9 cellular contexts compared by ENCODE assay signal in the genomic region with DNA sequence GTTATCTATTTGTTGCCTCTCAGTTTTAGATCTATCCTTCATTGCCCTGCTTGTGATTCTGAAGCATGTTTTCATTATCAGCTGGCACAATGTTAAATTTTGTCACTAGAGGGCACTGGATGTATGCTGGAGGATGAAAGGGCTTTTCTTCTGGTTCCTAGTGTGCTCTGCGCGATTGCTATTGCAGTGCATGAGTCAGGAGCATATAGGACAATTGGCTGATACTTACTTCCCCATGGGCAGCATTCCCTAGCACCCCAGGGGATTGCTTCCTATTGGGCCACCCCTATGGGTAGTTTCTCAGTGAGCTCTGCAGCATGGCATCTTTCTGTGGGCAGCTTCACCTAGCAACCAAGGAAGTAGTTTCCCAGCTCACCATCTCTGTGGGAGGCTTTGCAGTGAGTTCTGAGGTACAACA.
DNase-seq lines count a peak whose midpoint lies in the region; ATAC-seq, FAIRE-seq and TF ChIP-seq lines count a peak whose summit lies in the region.
"Had no signal": no experiment of that assay in that cellular context is flagged by ENCODE, and none has a peak within 500 bp of the region (broad histone marks: within the 10 kb centered on the region; RNA-seq: fewer than 3 reads in every experiment).

No MANE protein-coding gene starts in this region.

- TF ChIP-seq RAD21 in GM12878 (IDR thresholded peaks at IDR 0.05; ENCODE audit: insufficient read depth, low read depth, low read length): peak; percentile 90

- SMC1A ChIA-PET in GM12878 (lab: Charles Lee; ENCODE audit: uncharacterized antibody, unreplicated experiment): interaction anchor here (0.8 to 1.6 kb wide), 6 partner anchors 48 to 272 kb away, joined by 3 to 4 read pairs (median 3); no protein-coding TSS in a partner anchor

- POLR2A ChIA-PET in GM12878 (lab: Charles Lee): interaction anchor here (0.5 kb wide), 1 partner anchor 67 kb away, joined by 4 read pairs; no protein-coding TSS in a partner anchor

- TF ChIP-seq EP300 in GM12878 (IDR thresholded peaks at IDR 0.05; ENCODE audit: borderline replicate concordance in 1 of 2, control insufficient read depth in 1 of 2, low read depth in 2 of 2, low read length in 2 of 2) (no peak), transverse colon (IDR thresholded peaks at IDR 0.05; ENCODE audit: low read depth) (no peak)

- TF ChIP-seq CTCF in GM12878 (IDR thresholded peaks at IDR 0.05 in 2 of 3, conservative IDR thresholded peaks at IDR 0.05 in 1 of 3; ENCODE audit: control insufficient read depth in 2 of 3, extremely low read depth in 1 of 3, insufficient read depth in 1 of 3, low read depth in 3 of 3, low read length in 3 of 3) (peak; percentile 69 to 82 (median 73)), transverse colon (IDR thresholded peaks at IDR 0.05) (peak; percentile 18 to 46 (median 36))

- BruUV-seq in GM12878 (replicated peaks; lab: Mats Ljungman, UMichigan): no TSS peak

- DNase-seq in SIG-M5 treated with dmso at 0.1 percent for 504 hours (lab: John Stamatoyannopoulos, UW; ENCODE audit: unreplicated experiment): peak; percentile 76
- DNase-seq in SIG-M5 (lab: John Stamatoyannopoulos, UW): no peak
- DNase-seq in NCI-H526 treated with DMSO at 0.1 percent for 48 hours (lab: John Stamatoyannopoulos, UW): peak; percentile 69
- peak; percentile 13 for DNase-seq in GM12878 (ENCODE audit: low read depth, low spot score)
- peak; percentile 65 for DNase-seq in islet precursor cell
- DNase-seq in transverse colon: no peak

- in situ Hi-C loops in GM12878 (cut with MboI): loop anchor here (10.0 kb wide), 2 partner anchors 262 to 932 kb away; no protein-coding TSS in a partner anchor
- in situ Hi-C loops in transverse colon (cut with MboI; ENCODE audit: low pct_ligation_motif_present in 1 of 4, low pct_unique_long_range_greater_than_20kb in 1 of 4, low sequenced_read_pairs in 3 of 4): no loop called here

- no peak for FAIRE-seq in GM12878 (lab: Jason Lieb, UNC)

- no peak overlapping the region for H3K9ac ChIP-seq in GM12878 (ENCODE audit: control insufficient read depth, insufficient read depth, low read length)

- WGBS in GM12878 (ENCODE audit: insufficient coverage, insufficient replicate concordance, low lambda C conversion rate, missing lambda C conversion rate): 0% methylated on average over 2 of the region's 2 CpGs
- 0 to 4% methylated on average over 2 of the region's 2 CpGs for WGBS in transverse colon (ENCODE audit: low coverage in 1 of 2), 2 donors

- H3K36me3 ChIP-seq in GM12878 (ENCODE audit: control insufficient read depth in 2 of 2, insufficient read depth in 2 of 2, low read length in 1 of 2): no peaks in the 10 kb centered on the region
- no peaks in the 10 kb centered on the region for H3K36me3 ChIP-seq in transverse colon

- no peak overlapping the region for H3K4me3 ChIP-seq in GM12878
- no peak overlapping the region for H3K4me3 ChIP-seq in transverse colon

- H3K9me3 ChIP-seq in GM12878 (replicated peaks; ENCODE audit: control insufficient read depth, insufficient read depth, low read length) (no peaks in the 10 kb centered on the region), transverse colon (no peaks in the 10 kb centered on the region)
- H3K9me3 ChIP-seq: Caco-2 had no signal

- no peak overlapping the region for H3K4me2 ChIP-seq in GM12878 (ENCODE audit: control insufficient read depth, insufficient read depth)

- RAD21 ChIA-PET in GM12878 (lab: Charles Lee; ENCODE audit: unreplicated experiment): interaction anchor here (0.8 to 2.1 kb wide), 5 partner anchors 109 to 934 kb away, joined by 3 to 9 read pairs (median 3); no protein-coding TSS in a partner anchor

- no peaks in the 10 kb centered on the region for H3K4me1 ChIP-seq in GM12878 (ENCODE audit: control insufficient read depth, insufficient read depth, low read length)
- no peaks in the 10 kb centered on the region for H3K4me1 ChIP-seq in transverse colon
- H3K4me1 ChIP-seq: Caco-2 had no signal

- intact Hi-C loops in GM12878 (cut with micrococcal nuclease; ENCODE audit: unreplicated experiment) (loop anchor here (1.0 to 5.0 kb wide), 5 partner anchors 252 to 1106 kb away; a partner anchor contains a TSS), transverse colon (cut with DNase I; ENCODE audit: low total_unique reads) (no loop called here)

- H3K27me3 ChIP-seq in GM12878 (replicated peaks in 1 of 2; ENCODE audit: control insufficient read depth in 2 of 2, insufficient read depth in 2 of 2, low read length in 1 of 2) (no peaks in the 10 kb centered on the region), transverse colon (no peaks in the 10 kb centered on the region)

- H3K27ac ChIP-seq in GM12878 (ENCODE audit: control insufficient read depth, insufficient read depth) (no peak overlapping the region), transverse colon (no peak overlapping the region)

- ATAC-seq in GM21367 (IDR thresholded peaks at IDR 0.05; ENCODE audit: unreplicated experiment): peak; percentile 97
- peak; percentile 91 for ATAC-seq in HG03457 (IDR thresholded peaks at IDR 0.05; ENCODE audit: unreplicated experiment)
- ATAC-seq in GM12878: peak; percentile 91

- no peak overlapping the region for H2AFZ ChIP-seq in GM12878 (ENCODE audit: control insufficient read depth, low read depth, low read length)

- no peak for TF ChIP-seq POLR2A in GM12878 (IDR thresholded peaks at IDR 0.05; ENCODE audit: low read depth, low read length)
- TF ChIP-seq POLR2A in transverse colon (IDR thresholded peaks at IDR 0.05): no peak

- CTCF ChIA-PET in GM12878 (lab: Yijun Ruan, JAX): interaction anchor here (0.6 to 3.4 kb wide), 15 partner anchors 8 to 1014 kb away, joined by 3 to 16 read pairs (median 3); a partner anchor contains a TSS

- H4K20me1 ChIP-seq in GM12878 (ENCODE audit: control insufficient read depth, insufficient read depth): no peaks in the 10 kb centered on the region

- H3K79me2 ChIP-seq in GM12878 (ENCODE audit: control insufficient read depth, insufficient read depth, low read length): no peaks in the 10 kb centered on the region

TF ChIP-seq in GM12878, 131 proteins besides CTCF, POLR2A, EP300 and RAD21:
- TF ChIP-seq, protein P1, sequence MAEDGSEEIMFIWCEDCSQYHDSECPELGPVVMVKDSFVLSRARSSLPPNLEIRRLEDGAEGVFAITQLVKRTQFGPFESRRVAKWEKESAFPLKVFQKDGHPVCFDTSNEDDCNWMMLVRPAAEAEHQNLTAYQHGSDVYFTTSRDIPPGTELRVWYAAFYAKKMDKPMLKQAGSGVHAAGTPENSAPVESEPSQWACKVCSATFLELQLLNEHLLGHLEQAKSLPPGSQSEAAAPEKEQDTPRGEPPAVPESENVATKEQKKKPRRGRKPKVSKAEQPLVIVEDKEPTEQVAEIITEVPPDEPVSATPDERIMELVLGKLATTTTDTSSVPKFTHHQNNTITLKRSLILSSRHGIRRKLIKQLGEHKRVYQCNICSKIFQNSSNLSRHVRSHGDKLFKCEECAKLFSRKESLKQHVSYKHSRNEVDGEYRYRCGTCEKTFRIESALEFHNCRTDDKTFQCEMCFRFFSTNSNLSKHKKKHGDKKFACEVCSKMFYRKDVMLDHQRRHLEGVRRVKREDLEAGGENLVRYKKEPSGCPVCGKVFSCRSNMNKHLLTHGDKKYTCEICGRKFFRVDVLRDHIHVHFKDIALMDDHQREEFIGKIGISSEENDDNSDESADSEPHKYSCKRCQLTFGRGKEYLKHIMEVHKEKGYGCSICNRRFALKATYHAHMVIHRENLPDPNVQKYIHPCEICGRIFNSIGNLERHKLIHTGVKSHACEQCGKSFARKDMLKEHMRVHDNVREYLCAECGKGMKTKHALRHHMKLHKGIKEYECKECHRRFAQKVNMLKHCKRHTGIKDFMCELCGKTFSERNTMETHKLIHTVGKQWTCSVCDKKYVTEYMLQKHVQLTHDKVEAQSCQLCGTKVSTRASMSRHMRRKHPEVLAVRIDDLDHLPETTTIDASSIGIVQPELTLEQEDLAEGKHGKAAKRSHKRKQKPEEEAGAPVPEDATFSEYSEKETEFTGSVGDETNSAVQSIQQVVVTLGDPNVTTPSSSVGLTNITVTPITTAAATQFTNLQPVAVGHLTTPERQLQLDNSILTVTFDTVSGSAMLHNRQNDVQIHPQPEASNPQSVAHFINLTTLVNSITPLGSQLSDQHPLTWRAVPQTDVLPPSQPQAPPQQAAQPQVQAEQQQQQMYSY (CRISPR knock-in tag; IDR thresholded peaks at IDR 0.05): no peak
- TF ChIP-seq SMC3 (IDR thresholded peaks at IDR 0.05; ENCODE audit: borderline replicate concordance, low read length) (peak; percentile 72), HCFC1 (IDR thresholded peaks at IDR 0.05; ENCODE audit: low read length) (no peak)

Comparison
In these comparisons a context has a peak if more than half of its experiments do, and no peak if none do; other contexts are left out.
1. DNase-seq: peak in SIG-M5 treated with dmso at 0.1 percent for 504 hours (single experiment), NCI-H526 treated with DMSO at 0.1 percent for 48 hours (single experiment), GM12878 (single experiment) and islet precursor cell (single experiment); none in SIG-M5 (single experiment) and transverse colon (single experiment).
2. Peak in every context shown above with its lines, with median percentiles within 50 percentile points of each other: ATAC-seq.